Comparison of ENCODE assay signal across 15 cellular contexts in genomic region chr16:82701302-82702022, GRCh38.
A peak's percentile ranks its signal among the peaks of the same experiment; 100 is the strongest.
DNase-seq lines count a peak whose midpoint lies in the region; TF ChIP-seq lines count a peak whose summit lies in the region.
"Had no signal": no experiment of that assay in that cellular context is flagged by ENCODE, and none has a peak within 500 bp of the region (broad histone marks: within the 10 kb centered on the region; RNA-seq: fewer than 3 reads in every experiment).

No MANE protein-coding gene starts in this region.

- H3K36me3 Mint-ChIP-seq in immature natural killer cell: no peaks in the 10 kb centered on the region
- no peaks in the 10 kb centered on the region for H3K36me3 Mint-ChIP-seq in mesothelial cell of epicardium
- H3K36me3 Mint-ChIP-seq: memory B cell had no signal

- H3K9me3 Mint-ChIP-seq in immature natural killer cell: no peaks in the 10 kb centered on the region
- no peaks in the 10 kb centered on the region for H3K9me3 Mint-ChIP-seq in mesothelial cell of epicardium
- H3K9me3 Mint-ChIP-seq: memory B cell had no signal

- peak; percentile 8 for DNase-seq in LHCN-M2 (ENCODE audit: low read depth)
- peak; percentile 26 to 64 for DNase-seq in cardiac fibroblast (ENCODE audit: low read depth in 2 of 2)
- peak; percentile 36 to 80 for DNase-seq in lung microvascular endothelial cell (ENCODE audit: low read depth in 2 of 2)
- no peak for DNase-seq in nucleus accumbens (lab: John Stamatoyannopoulos, UW)
- DNase-seq in immature natural killer cell: no peak
- DNase-seq in OCI-M2 (lab: John Stamatoyannopoulos, UW; ENCODE audit: unreplicated experiment): no peak
- DNase-seq in mesothelial cell of epicardium (ENCODE audit: low spot score in 2 of 2, unreplicated experiment in 2 of 2): no peak
- DNase-seq: activated naive CD4-positive, alpha-beta T cell; effector memory CD8-positive, alpha-beta T cell; foreskin melanocyte; stimulated activated naive CD4-positive, alpha-beta T cell treated with Interleukin-2 at 50 U/mL for 16 hours had no signal

- H3K4me3 ChIP-seq in BLaER1 treated with 17β-estradiol and CSF1 and Interleukin-3, amounts not matched to agents 10 nM and 100 nM: no peak overlapping the region; a peak in 1 of 20 replicates
- H3K4me3 ChIP-seq in cardiac fibroblast (replicated peaks in 1 of 2; ENCODE audit: low read depth in 2 of 2, low read length in 2 of 2): no peak overlapping the region
- H3K4me3 ChIP-seq: skin epidermis had no signal

- peak overlapping the region; percentile 29 to 87 (median 70) for H3K4me2 ChIP-seq in BLaER1 treated with 17β-estradiol and CSF1 and Interleukin-3, amounts not matched to agents 10 nM and 100 nM

- TF ChIP-seq CTCF in cardiac fibroblast (IDR thresholded peaks at IDR 0.05; ENCODE audit: low read depth, low read length): no peak
- TF ChIP-seq CTCF in mesothelial cell of epicardium (IDR thresholded peaks at IDR 0.05; ENCODE audit: unreplicated experiment): no peak

- H3K4me1 ChIP-seq in BLaER1 treated with 17β-estradiol and CSF1 and Interleukin-3, amounts not matched to agents 10 nM and 100 nM: peaks cover 27 to 52% (median 44%) of the 10 kb centered on the region in 10 experiments

- peaks cover 0 to 3% (median 0%) of the 10 kb centered on the region in 11 experiments; a peak in 1 of 22 replicates for H3K9me3 ChIP-seq in BLaER1 treated with 17β-estradiol and CSF1 and Interleukin-3, amounts not matched to agents 10 nM and 100 nM (replicated peaks in 1 of 11)

- H4K20me1 ChIP-seq in BLaER1 treated with 17β-estradiol and CSF1 and Interleukin-3, amounts not matched to agents 10 nM and 100 nM: no peaks in the 10 kb centered on the region

- peak overlapping the region in 7 of 11 experiments; percentile 27 to 65 (median 44); a peak in 13 of 22 replicates for H3K27ac ChIP-seq in BLaER1 treated with 17β-estradiol and CSF1 and Interleukin-3, amounts not matched to agents 10 nM and 100 nM
- H3K27ac ChIP-seq: C4-2B had no signal

- H3K27me3 Mint-ChIP-seq in immature natural killer cell (ENCODE audit: low read depth in 3 of 3) (peaks cover 2 to 10% (median 7%) of the 10 kb centered on the region in 3 donors), mesothelial cell of epicardium (ENCODE audit: low read depth) (peaks cover 52% of the 10 kb centered on the region)

- H3K4me1 Mint-ChIP-seq in immature natural killer cell: no peaks in the 10 kb centered on the region
- H3K4me1 Mint-ChIP-seq in mesothelial cell of epicardium: no peaks in the 10 kb centered on the region

- H3K4me3 Mint-ChIP-seq in immature natural killer cell (no peak overlapping the region), mesothelial cell of epicardium (no peak overlapping the region)
- H3K4me3 Mint-ChIP-seq: effector memory CD8-positive, alpha-beta T cell; memory B cell had no signal

- H3K27ac Mint-ChIP-seq in immature natural killer cell (no peak overlapping the region), mesothelial cell of epicardium (no peak overlapping the region)
- H3K27ac Mint-ChIP-seq: memory B cell had no signal

- peaks cover 0 to 11% (median 0%) of the 10 kb centered on the region in 11 experiments; a peak in 2 of 22 replicates for H3K27me3 ChIP-seq in BLaER1 treated with 17β-estradiol and CSF1 and Interleukin-3, amounts not matched to agents 10 nM and 100 nM

- no peak overlapping the region; a peak in 2 of 22 replicates for H3K9ac ChIP-seq in BLaER1 treated with 17β-estradiol and CSF1 and Interleukin-3, amounts not matched to agents 10 nM and 100 nM

- H3K36me3 ChIP-seq in BLaER1 treated with 17β-estradiol and CSF1 and Interleukin-3, amounts not matched to agents 10 nM and 100 nM: no peaks in the 10 kb centered on the region

Comparison
In these comparisons a context has a peak if more than half of its experiments do, and no peak if none do; other contexts are left out.
1. DNase-seq: peak in LHCN-M2 (single experiment), cardiac fibroblast (2 of 2) and lung microvascular endothelial cell (2 of 2); none in nucleus accumbens (0 of 56), immature natural killer cell (0 of 3), OCI-M2 (single experiment) and mesothelial cell of epicardium (0 of 2).